Comparison of ENCODE assay signal across 8 cellular contexts in genomic region chr2:112644155-112644932, GRCh38. TPM values are rescaled to one million over a fixed set of nuclear protein-coding genes. Genes with fewer than 3 reads are reported as not detected.
DNase-seq lines count a peak whose midpoint lies in the region; ATAC-seq and TF ChIP-seq lines count a peak whose summit lies in the region.

No MANE protein-coding gene starts in this region.

- peaks cover 2 to 76% (median 32%) of the 10 kb centered on the region in 12 donors for H3K4me1 ChIP-seq in heart left ventricle

- ATAC-seq in heart left ventricle (no peak), GM21360 (IDR thresholded peaks at IDR 0.05; ENCODE audit: unreplicated experiment) (no peak)
- ATAC-seq in stimulated activated naive B cell treated with anti-CD40 and anti-IgM and Interleukin-4, amounts not matched to agents 10 μg/mL and 1 μg/mL and 100 μg/mL, for 72 hours (replicated peaks) = no peak

- H3K27ac Mint-ChIP-seq in activated T-helper 2 cell treated with anti-CD3 and anti-CD28 coated beads, Interferon-gamma antibody, Interleukin-2, Interleukin-4, amounts not matched to agents 10 μg/mL and 5 μg/mL and 100 μg/mL, durations not matched to agents 14 hours and 24 hours and 36 hours = peak overlapping the region; percentile 69
- peak overlapping the region; percentile 94 for H3K27ac Mint-ChIP-seq in stimulated activated naive B cell treated with anti-CD40 and anti-IgM and Interleukin-4, amounts not matched to agents 10 μg/mL and 1 μg/mL and 100 μg/mL, for 72 hours

- H3K27me3 ChIP-seq in heart left ventricle = no peaks in the 10 kb centered on the region

- no peaks in the 10 kb centered on the region for H3K9me3 Mint-ChIP-seq in activated T-helper 2 cell treated with anti-CD3 and anti-CD28 coated beads, Interferon-gamma antibody, Interleukin-2, Interleukin-4, amounts not matched to agents 10 μg/mL and 5 μg/mL and 100 μg/mL, durations not matched to agents 14 hours and 24 hours and 36 hours
- H3K9me3 Mint-ChIP-seq in stimulated activated naive B cell treated with anti-CD40 and anti-IgM and Interleukin-4, amounts not matched to agents 10 μg/mL and 1 μg/mL and 100 μg/mL, for 72 hours = no peaks in the 10 kb centered on the region

- peaks cover 0 to 28% (median 19%) of the 10 kb centered on the region in 9 donors for H3K36me3 ChIP-seq in heart left ventricle

- intact Hi-C loops in heart left ventricle (cut with DNase I) (loop anchor here in 2 of 10 donors (2.0 kb wide), 1 partner anchor 18 kb away; no protein-coding TSS in a partner anchor), cardiac septum (cut with DNase I) (no loop called here)
- intact Hi-C loops in activated T-helper 2 cell treated with anti-CD3 and anti-CD28 coated beads, Interferon-gamma antibody, Interleukin-2, Interleukin-4, amounts not matched to agents 10 μg/mL and 5 μg/mL and 100 μg/mL, durations not matched to agents 14 hours and 24 hours and 36 hours (cut with micrococcal nuclease) = loop anchor here (1.0 to 10.0 kb wide), 3 partner anchors 13 to 180 kb away; partner anchors contain the start of gene CHCHD5

- H3K36me3 Mint-ChIP-seq in activated T-helper 2 cell treated with anti-CD3 and anti-CD28 coated beads, Interferon-gamma antibody, Interleukin-2, Interleukin-4, amounts not matched to agents 10 μg/mL and 5 μg/mL and 100 μg/mL, durations not matched to agents 14 hours and 24 hours and 36 hours (ENCODE audit: low read depth) = peaks cover 42% of the 10 kb centered on the region
- peaks cover 29 to 30% of the 10 kb centered on the region in 2 donors for H3K36me3 Mint-ChIP-seq in stimulated activated naive B cell treated with anti-CD40 and anti-IgM and Interleukin-4, amounts not matched to agents 10 μg/mL and 1 μg/mL and 100 μg/mL, for 72 hours

- TF ChIP-seq POLR2A in heart left ventricle (IDR thresholded peaks at IDR 0.05) = no peak

- no peak for TF ChIP-seq CTCF in heart left ventricle (IDR thresholded peaks at IDR 0.05)

- 40 to 47% (median 41%) methylated on average over 11 of the region's 11 CpGs for WGBS in heart left ventricle, 4 donors

- peak overlapping the region; percentile 73 to 98 (median 86) for H3K4me3 ChIP-seq in heart left ventricle

- H3K27ac ChIP-seq in heart left ventricle = peak overlapping the region; percentile 86 to 99 (median 98)

- no peaks in the 10 kb centered on the region for H3K27me3 Mint-ChIP-seq in activated T-helper 2 cell treated with anti-CD3 and anti-CD28 coated beads, Interferon-gamma antibody, Interleukin-2, Interleukin-4, amounts not matched to agents 10 μg/mL and 5 μg/mL and 100 μg/mL, durations not matched to agents 14 hours and 24 hours and 36 hours (ENCODE audit: low read depth)
- no peaks in the 10 kb centered on the region for H3K27me3 Mint-ChIP-seq in stimulated activated naive B cell treated with anti-CD40 and anti-IgM and Interleukin-4, amounts not matched to agents 10 μg/mL and 1 μg/mL and 100 μg/mL, for 72 hours

- DNase-seq in heart left ventricle = no peak
- DNase-seq in cardiac septum (ENCODE audit: low spot score) = no peak
- DNase-seq in activated T-helper 2 cell treated with anti-CD3 and anti-CD28 coated beads, Interferon-gamma antibody, Interleukin-2, Interleukin-4, amounts not matched to agents 10 μg/mL and 5 μg/mL and 100 μg/mL, durations not matched to agents 14 hours and 24 hours and 36 hours (ENCODE audit: low spot score) = no peak
- DNase-seq in iPS-NIHi7 (ENCODE audit: extremely low spot score) = peak; percentile 29
- DNase-seq in stimulated activated naive B cell treated with anti-CD40 and anti-IgM and Interleukin-4, amounts not matched to agents 10 μg/mL and 1 μg/mL and 100 μg/mL, for 72 hours = no peak
- DNase-seq in NCI-H774 (lab: John Stamatoyannopoulos, UW) = no peak
- no peak for DNase-seq in stimulated activated naive CD4-positive, alpha-beta T cell treated with Interleukin-2 at 50 U/mL for 16 hours (lab: John Stamatoyannopoulos, UW)

- no peaks in the 10 kb centered on the region for H3K9me3 ChIP-seq in heart left ventricle

- peak overlapping the region; percentile 83 for H3K4me3 Mint-ChIP-seq in activated T-helper 2 cell treated with anti-CD3 and anti-CD28 coated beads, Interferon-gamma antibody, Interleukin-2, Interleukin-4, amounts not matched to agents 10 μg/mL and 5 μg/mL and 100 μg/mL, durations not matched to agents 14 hours and 24 hours and 36 hours (ENCODE audit: low read depth)
- H3K4me3 Mint-ChIP-seq in stimulated activated naive B cell treated with anti-CD40 and anti-IgM and Interleukin-4, amounts not matched to agents 10 μg/mL and 1 μg/mL and 100 μg/mL, for 72 hours = peak overlapping the region; percentile 88 to 92

- peaks cover 67% of the 10 kb centered on the region for H3K4me1 Mint-ChIP-seq in activated T-helper 2 cell treated with anti-CD3 and anti-CD28 coated beads, Interferon-gamma antibody, Interleukin-2, Interleukin-4, amounts not matched to agents 10 μg/mL and 5 μg/mL and 100 μg/mL, durations not matched to agents 14 hours and 24 hours and 36 hours (ENCODE audit: low read depth)
- H3K4me1 Mint-ChIP-seq in stimulated activated naive B cell treated with anti-CD40 and anti-IgM and Interleukin-4, amounts not matched to agents 10 μg/mL and 1 μg/mL and 100 μg/mL, for 72 hours = peaks cover 23 to 51% of the 10 kb centered on the region in 2 donors

RNA-seq across cellular contexts. Expression of gene SLC20A1, which starts 1.4 kb away (rescaled TPM):
- total RNA-seq in heart left ventricle (10 to 100 TPM in 7 of 9 donors, 1 to 10 TPM in 2; 5.6 to 51.7 (median 12.0) TPM), cardiac septum (26.1 TPM)
- 10 to 100 TPM in 1 of 2 donors, 1 to 10 TPM in 1; 7.6 to 12.2 TPM for polyA plus RNA-seq in heart left ventricle
- total RNA-seq in activated T-helper 2 cell treated with anti-CD3 and anti-CD28 coated beads, Interferon-gamma antibody, Interleukin-2, Interleukin-4, amounts not matched to agents 10 μg/mL and 5 μg/mL and 100 μg/mL, durations not matched to agents 14 hours and 24 hours and 36 hours = 128 TPM in 2 replicates

RNA-seq across cellular contexts. Expression of gene CHCHD5, which starts 59.9 kb away (rescaled TPM):
- total RNA-seq in heart left ventricle (10 to 100 TPM; 18.6 to 26.2 (median 22.1) TPM), cardiac septum (24.9 TPM)
- 10 to 100 TPM; 23.6 to 32.2 TPM for polyA plus RNA-seq in heart left ventricle
- total RNA-seq in activated T-helper 2 cell treated with anti-CD3 and anti-CD28 coated beads, Interferon-gamma antibody, Interleukin-2, Interleukin-4, amounts not matched to agents 10 μg/mL and 5 μg/mL and 100 μg/mL, durations not matched to agents 14 hours and 24 hours and 36 hours = 36.7 and 39.6 TPM in 2 replicates
